Comparison of ENCODE assay signal across 8 cellular contexts in genomic region chr15:62624541-62625399, GRCh38.
A peak's percentile ranks its signal among the peaks of the same experiment; 100 is the strongest.
DNase-seq lines count a peak whose midpoint lies in the region; ATAC-seq and TF ChIP-seq lines count a peak whose summit lies in the region.

No MANE protein-coding gene starts in this region.

- no peak overlapping the region for H3K4me3 ChIP-seq in upper lobe of left lung

- no peak overlapping the region for H3K27ac Mint-ChIP-seq in CD14-positive monocyte

- 73 to 75% methylated on average over 7 of the region's 7 CpGs for WGBS in upper lobe of left lung, 2 donors

- peak; percentile 3 for DNase-seq in activated naive CD4-positive, alpha-beta T cell treated with Interleukin-2 at 50 U/mL for 16 hours
- no peak for DNase-seq in activated naive CD4-positive, alpha-beta T cell treated with anti-CD3 and anti-CD28 coated beads, Interleukin-2, amount 50 U/mL, for 16 hours
- DNase-seq in T1000 (lab: John Stamatoyannopoulos, UW) (peak; percentile 2), left ventricle myocardium superior (no peak), upper lobe of left lung (no peak), CD14-positive monocyte (ENCODE audit: low spot score) (no peak), dermis blood vessel endothelial cell (no peak), putamen (ENCODE audit: low spot score) (no peak)

- H3K36me3 Mint-ChIP-seq in CD14-positive monocyte = no peaks in the 10 kb centered on the region

- no peaks in the 10 kb centered on the region for H3K27me3 ChIP-seq in upper lobe of left lung

- TF ChIP-seq CTCF in upper lobe of left lung (IDR thresholded peaks at IDR 0.05) (no peak), CD14-positive monocyte (IDR thresholded peaks at IDR 0.05) (no peak)

- peaks cover 0 to 1% (median 0%) of the 10 kb centered on the region in 3 donors for H3K27me3 Mint-ChIP-seq in CD14-positive monocyte (ENCODE audit: low read depth in 3 of 3)

- H3K36me3 ChIP-seq in upper lobe of left lung = no peaks in the 10 kb centered on the region

- H3K4me1 ChIP-seq in upper lobe of left lung = peaks cover 0 to 3% (median 0%) of the 10 kb centered on the region in 4 donors

- no peak for TF ChIP-seq EP300 in upper lobe of left lung (IDR thresholded peaks at IDR 0.05)

- peaks cover 3% of the 10 kb centered on the region for H3K4me1 Mint-ChIP-seq in CD14-positive monocyte

- intact Hi-C loops in left ventricle myocardium superior (cut with micrococcal nuclease) = no loop called here
- intact Hi-C loops in CD14-positive monocyte (cut with micrococcal nuclease) = no loop called here

- peak overlapping the region in 1 of 2 donors; percentile 6 for H3K4me3 Mint-ChIP-seq in CD14-positive monocyte

- ATAC-seq in left ventricle myocardium superior = peak; percentile 88
- ATAC-seq in upper lobe of left lung (ENCODE audit: low FRiP score in 2 of 2) = peak; percentile 37 to 91

- no peaks in the 10 kb centered on the region for H3K9me3 Mint-ChIP-seq in CD14-positive monocyte

- peak overlapping the region in 1 of 4 donors; percentile 13 for H3K27ac ChIP-seq in upper lobe of left lung

- TF ChIP-seq POLR2A in upper lobe of left lung (IDR thresholded peaks at IDR 0.05) = no peak

- H3K9me3 ChIP-seq in upper lobe of left lung = no peaks in the 10 kb centered on the region

Comparison
In these comparisons a context has a peak if more than half of its experiments do, and no peak if none do; other contexts are left out.
1. DNase-seq: peak in activated naive CD4-positive, alpha-beta T cell treated with Interleukin-2 at 50 U/mL for 16 hours (single experiment) and T1000 (single experiment); none in activated naive CD4-positive, alpha-beta T cell treated with anti-CD3 and anti-CD28 coated beads, Interleukin-2, amount 50 U/mL, for 16 hours (single experiment), left ventricle myocardium superior (single experiment), upper lobe of left lung (0 of 2), CD14-positive monocyte (single experiment), dermis blood vessel endothelial cell (single experiment) and putamen (single experiment).